Comparison of ENCODE assay signal across 7 cellular contexts in the genomic region with DNA sequence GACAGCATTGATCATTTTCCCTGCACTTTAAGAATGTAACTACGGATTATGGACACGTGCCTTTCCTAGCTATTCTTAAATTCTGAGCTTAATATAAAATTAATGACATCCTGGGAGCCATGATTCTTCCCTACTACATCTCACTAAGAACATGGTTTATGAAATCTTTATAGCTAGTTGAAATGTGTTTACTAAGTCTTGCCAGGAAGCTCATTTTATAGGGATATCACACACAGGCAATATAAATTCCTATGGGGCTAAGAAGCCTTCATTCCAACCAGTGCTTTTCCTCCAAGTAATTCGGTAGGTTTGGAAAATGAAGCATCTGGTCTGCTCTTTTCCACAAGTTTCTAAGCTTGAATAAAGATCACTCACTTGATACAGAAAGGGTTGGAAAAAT.
"Had no signal": no experiment of that assay in that cellular context is flagged by ENCODE, and none has a peak within 500 bp of the region (broad histone marks: within the 10 kb centered on the region; RNA-seq: fewer than 3 reads in every experiment).

No MANE protein-coding gene starts in this region.

- H2AFZ ChIP-seq: GM23338 had no signal

- H3K4me3 ChIP-seq: GM23338, K562 had no signal

- H3K4me2 ChIP-seq: GM23338 had no signal

- ATAC-seq: GM23338, K562 had no signal

- DNase-seq: H9, HCEC 1CT, IMR-90, Kasumi-1, KG1 had no signal
